ENCODE assay signal across 1 cellular context in the genomic region with DNA sequence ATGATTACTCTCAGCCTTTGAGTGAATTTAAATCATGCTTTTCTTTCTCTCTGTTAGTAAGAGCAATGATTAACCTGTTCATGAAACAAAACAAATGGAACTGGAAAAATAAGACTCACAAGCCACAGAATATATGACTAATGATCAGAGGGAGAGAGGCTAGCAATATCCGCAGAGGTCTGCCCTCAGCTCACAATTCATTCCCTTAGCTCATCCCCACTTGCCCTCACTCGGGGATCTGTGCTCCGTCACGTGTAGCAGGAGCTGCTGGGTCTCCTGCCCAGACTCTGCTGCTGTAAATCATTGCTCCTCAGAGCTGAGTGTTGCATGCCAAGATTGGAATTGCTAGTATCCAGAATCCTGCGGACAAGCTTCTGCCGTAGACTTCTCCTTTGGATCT.
TF ChIP-seq lines count a peak whose summit lies in the region.

No MANE protein-coding gene starts in this region.

TF ChIP-seq in WTC11, 78 proteins besides CTCF, POLR2A, EP300 and RAD21 (continued from another document):
- TF ChIP-seq FOXP1 (CRISPR knock-in tag; IDR thresholded peaks at IDR 0.05; ENCODE audit: borderline replicate concordance) (no peak), ATF1 (CRISPR knock-in tag; IDR thresholded peaks at IDR 0.05) (no peak), TCF7 (CRISPR knock-in tag; IDR thresholded peaks at IDR 0.05; ENCODE audit: low read depth) (no peak), ZNF423 (CRISPR knock-in tag; IDR thresholded peaks at IDR 0.05) (no peak), ZNF121 (CRISPR knock-in tag; IDR thresholded peaks at IDR 0.05) (no peak), RELA (CRISPR knock-in tag; IDR thresholded peaks at IDR 0.05; ENCODE audit: borderline replicate concordance) (no peak)
- TF ChIP-seq, protein P1, sequence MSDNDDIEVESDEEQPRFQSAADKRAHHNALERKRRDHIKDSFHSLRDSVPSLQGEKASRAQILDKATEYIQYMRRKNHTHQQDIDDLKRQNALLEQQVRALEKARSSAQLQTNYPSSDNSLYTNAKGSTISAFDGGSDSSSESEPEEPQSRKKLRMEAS (CRISPR knock-in tag; IDR thresholded peaks at IDR 0.05), result no peak
- TF ChIP-seq, protein P2, sequence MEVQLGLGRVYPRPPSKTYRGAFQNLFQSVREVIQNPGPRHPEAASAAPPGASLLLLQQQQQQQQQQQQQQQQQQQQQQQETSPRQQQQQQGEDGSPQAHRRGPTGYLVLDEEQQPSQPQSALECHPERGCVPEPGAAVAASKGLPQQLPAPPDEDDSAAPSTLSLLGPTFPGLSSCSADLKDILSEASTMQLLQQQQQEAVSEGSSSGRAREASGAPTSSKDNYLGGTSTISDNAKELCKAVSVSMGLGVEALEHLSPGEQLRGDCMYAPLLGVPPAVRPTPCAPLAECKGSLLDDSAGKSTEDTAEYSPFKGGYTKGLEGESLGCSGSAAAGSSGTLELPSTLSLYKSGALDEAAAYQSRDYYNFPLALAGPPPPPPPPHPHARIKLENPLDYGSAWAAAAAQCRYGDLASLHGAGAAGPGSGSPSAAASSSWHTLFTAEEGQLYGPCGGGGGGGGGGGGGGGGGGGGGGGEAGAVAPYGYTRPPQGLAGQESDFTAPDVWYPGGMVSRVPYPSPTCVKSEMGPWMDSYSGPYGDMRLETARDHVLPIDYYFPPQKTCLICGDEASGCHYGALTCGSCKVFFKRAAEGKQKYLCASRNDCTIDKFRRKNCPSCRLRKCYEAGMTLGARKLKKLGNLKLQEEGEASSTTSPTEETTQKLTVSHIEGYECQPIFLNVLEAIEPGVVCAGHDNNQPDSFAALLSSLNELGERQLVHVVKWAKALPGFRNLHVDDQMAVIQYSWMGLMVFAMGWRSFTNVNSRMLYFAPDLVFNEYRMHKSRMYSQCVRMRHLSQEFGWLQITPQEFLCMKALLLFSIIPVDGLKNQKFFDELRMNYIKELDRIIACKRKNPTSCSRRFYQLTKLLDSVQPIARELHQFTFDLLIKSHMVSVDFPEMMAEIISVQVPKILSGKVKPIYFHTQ (CRISPR knock-in tag; IDR thresholded peaks at IDR 0.05), result no peak
- TF ChIP-seq, protein P3, sequence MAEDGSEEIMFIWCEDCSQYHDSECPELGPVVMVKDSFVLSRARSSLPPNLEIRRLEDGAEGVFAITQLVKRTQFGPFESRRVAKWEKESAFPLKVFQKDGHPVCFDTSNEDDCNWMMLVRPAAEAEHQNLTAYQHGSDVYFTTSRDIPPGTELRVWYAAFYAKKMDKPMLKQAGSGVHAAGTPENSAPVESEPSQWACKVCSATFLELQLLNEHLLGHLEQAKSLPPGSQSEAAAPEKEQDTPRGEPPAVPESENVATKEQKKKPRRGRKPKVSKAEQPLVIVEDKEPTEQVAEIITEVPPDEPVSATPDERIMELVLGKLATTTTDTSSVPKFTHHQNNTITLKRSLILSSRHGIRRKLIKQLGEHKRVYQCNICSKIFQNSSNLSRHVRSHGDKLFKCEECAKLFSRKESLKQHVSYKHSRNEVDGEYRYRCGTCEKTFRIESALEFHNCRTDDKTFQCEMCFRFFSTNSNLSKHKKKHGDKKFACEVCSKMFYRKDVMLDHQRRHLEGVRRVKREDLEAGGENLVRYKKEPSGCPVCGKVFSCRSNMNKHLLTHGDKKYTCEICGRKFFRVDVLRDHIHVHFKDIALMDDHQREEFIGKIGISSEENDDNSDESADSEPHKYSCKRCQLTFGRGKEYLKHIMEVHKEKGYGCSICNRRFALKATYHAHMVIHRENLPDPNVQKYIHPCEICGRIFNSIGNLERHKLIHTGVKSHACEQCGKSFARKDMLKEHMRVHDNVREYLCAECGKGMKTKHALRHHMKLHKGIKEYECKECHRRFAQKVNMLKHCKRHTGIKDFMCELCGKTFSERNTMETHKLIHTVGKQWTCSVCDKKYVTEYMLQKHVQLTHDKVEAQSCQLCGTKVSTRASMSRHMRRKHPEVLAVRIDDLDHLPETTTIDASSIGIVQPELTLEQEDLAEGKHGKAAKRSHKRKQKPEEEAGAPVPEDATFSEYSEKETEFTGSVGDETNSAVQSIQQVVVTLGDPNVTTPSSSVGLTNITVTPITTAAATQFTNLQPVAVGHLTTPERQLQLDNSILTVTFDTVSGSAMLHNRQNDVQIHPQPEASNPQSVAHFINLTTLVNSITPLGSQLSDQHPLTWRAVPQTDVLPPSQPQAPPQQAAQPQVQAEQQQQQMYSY (CRISPR knock-in tag; IDR thresholded peaks at IDR 0.05), result no peak
- TF ChIP-seq, protein P4, sequence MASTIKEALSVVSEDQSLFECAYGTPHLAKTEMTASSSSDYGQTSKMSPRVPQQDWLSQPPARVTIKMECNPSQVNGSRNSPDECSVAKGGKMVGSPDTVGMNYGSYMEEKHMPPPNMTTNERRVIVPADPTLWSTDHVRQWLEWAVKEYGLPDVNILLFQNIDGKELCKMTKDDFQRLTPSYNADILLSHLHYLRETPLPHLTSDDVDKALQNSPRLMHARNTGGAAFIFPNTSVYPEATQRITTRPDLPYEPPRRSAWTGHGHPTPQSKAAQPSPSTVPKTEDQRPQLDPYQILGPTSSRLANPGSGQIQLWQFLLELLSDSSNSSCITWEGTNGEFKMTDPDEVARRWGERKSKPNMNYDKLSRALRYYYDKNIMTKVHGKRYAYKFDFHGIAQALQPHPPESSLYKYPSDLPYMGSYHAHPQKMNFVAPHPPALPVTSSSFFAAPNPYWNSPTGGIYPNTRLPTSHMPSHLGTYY (CRISPR knock-in tag; IDR thresholded peaks at IDR 0.05), result no peak
